1 cellular context compared by ENCODE assay signal in genomic region chr20:11451793-11452291, GRCh38.
TF ChIP-seq lines count a peak whose summit lies in the region.

No MANE protein-coding gene starts in this region.

TF ChIP-seq in HCT116, 20 proteins besides CTCF, POLR2A, EP300 and RAD21 (continued from another document):
- TF ChIP-seq, protein P1, sequence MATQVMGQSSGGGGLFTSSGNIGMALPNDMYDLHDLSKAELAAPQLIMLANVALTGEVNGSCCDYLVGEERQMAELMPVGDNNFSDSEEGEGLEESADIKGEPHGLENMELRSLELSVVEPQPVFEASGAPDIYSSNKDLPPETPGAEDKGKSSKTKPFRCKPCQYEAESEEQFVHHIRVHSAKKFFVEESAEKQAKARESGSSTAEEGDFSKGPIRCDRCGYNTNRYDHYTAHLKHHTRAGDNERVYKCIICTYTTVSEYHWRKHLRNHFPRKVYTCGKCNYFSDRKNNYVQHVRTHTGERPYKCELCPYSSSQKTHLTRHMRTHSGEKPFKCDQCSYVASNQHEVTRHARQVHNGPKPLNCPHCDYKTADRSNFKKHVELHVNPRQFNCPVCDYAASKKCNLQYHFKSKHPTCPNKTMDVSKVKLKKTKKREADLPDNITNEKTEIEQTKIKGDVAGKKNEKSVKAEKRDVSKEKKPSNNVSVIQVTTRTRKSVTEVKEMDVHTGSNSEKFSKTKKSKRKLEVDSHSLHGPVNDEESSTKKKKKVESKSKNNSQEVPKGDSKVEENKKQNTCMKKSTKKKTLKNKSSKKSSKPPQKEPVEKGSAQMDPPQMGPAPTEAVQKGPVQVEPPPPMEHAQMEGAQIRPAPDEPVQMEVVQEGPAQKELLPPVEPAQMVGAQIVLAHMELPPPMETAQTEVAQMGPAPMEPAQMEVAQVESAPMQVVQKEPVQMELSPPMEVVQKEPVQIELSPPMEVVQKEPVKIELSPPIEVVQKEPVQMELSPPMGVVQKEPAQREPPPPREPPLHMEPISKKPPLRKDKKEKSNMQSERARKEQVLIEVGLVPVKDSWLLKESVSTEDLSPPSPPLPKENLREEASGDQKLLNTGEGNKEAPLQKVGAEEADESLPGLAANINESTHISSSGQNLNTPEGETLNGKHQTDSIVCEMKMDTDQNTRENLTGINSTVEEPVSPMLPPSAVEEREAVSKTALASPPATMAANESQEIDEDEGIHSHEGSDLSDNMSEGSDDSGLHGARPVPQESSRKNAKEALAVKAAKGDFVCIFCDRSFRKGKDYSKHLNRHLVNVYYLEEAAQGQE (IDR thresholded peaks at IDR 0.05; ENCODE audit: low read depth): no peak
